Comparison of ENCODE assay signal across 8 cellular contexts in genomic region chr18:13374468-13375301, GRCh38.
DNase-seq lines count a peak whose midpoint lies in the region; ATAC-seq and FAIRE-seq lines count a peak whose summit lies in the region.

No MANE protein-coding gene starts in this region.

- DNase-seq in cardiac septum (ENCODE audit: low spot score) = peak; percentile 58
- no peak for DNase-seq in Right ventricle myocardium superior
- DNase-seq in activated T-cell treated with anti-CD3 and anti-CD28 coated beads, Interleukin-2, amount 50 U/mL, for 48 hours = peak; percentile 22 to 31
- DNase-seq in inferior parietal cortex (ENCODE audit: extremely low spot score) = peak; percentile 73
- DNase-seq in urothelium cell line (ENCODE audit: low spot score) = peak; percentile 83
- no peak for DNase-seq in NCI-H2171 treated with DMSO at 0.1 percent for 48 hours (lab: John Stamatoyannopoulos, UW)

- no peak for FAIRE-seq in urothelium cell line (lab: Jason Lieb, UNC)

- no peak for ATAC-seq in Right ventricle myocardium superior (ENCODE audit: poor library complexity)
- ATAC-seq in GM21723 (IDR thresholded peaks at IDR 0.05; ENCODE audit: unreplicated experiment) = no peak
- ATAC-seq in GM19467 (IDR thresholded peaks at IDR 0.05; ENCODE audit: unreplicated experiment) = no peak

- intact Hi-C loops in cardiac septum (cut with DNase I) = loop anchor here (5.0 kb wide), 3 partner anchors 63 to 153 kb away; no protein-coding TSS in a partner anchor
- intact Hi-C loops in Right ventricle myocardium superior (cut with DNase I) = loop anchor here (5.0 kb wide), 1 partner anchor 157 kb away; the partner anchor contains the start of gene LDLRAD4

Comparison
In these comparisons a context has a peak if more than half of its experiments do, and no peak if none do; other contexts are left out.
1. DNase-seq: peak in cardiac septum (single experiment), activated T-cell treated with anti-CD3 and anti-CD28 coated beads, Interleukin-2, amount 50 U/mL, for 48 hours (2 of 2), inferior parietal cortex (single experiment) and urothelium cell line (single experiment); none in Right ventricle myocardium superior (single experiment) and NCI-H2171 treated with DMSO at 0.1 percent for 48 hours (single experiment).